18 cellular contexts compared by ENCODE assay signal in genomic region chr12:25883026-25883928, GRCh38.
A peak's percentile ranks its signal among the peaks of the same experiment; 100 is the strongest.
DNase-seq lines count a peak whose midpoint lies in the region; ATAC-seq and TF ChIP-seq lines count a peak whose summit lies in the region.
"Had no signal": no experiment of that assay in that cellular context is flagged by ENCODE, and none has a peak within 500 bp of the region (broad histone marks: within the 10 kb centered on the region; RNA-seq: fewer than 3 reads in every experiment).

No MANE protein-coding gene starts in this region.

- H3K14ac ChIP-seq in neuronal stem cell (ENCODE audit: low read length): no peak overlapping the region

- no peak overlapping the region for H3K18ac ChIP-seq in neuronal stem cell (ENCODE audit: low read length)

- no peak overlapping the region for H3K23ac ChIP-seq in neuronal stem cell (ENCODE audit: low read depth, low read length, poor library complexity)

- no peaks in the 10 kb centered on the region for H3K4me1 ChIP-seq in A673 (ENCODE audit: insufficient read depth, low read length, poor library complexity, severe bottlenecking)
- H3K4me1 ChIP-seq in neuronal stem cell (ENCODE audit: control insufficient read depth in 2 of 2, insufficient read depth in 1 of 2, low read depth in 1 of 2, low read length in 2 of 2): peaks cover 0 to 4% of the 10 kb centered on the region in 2 donors

- no peak overlapping the region for H2BK15ac ChIP-seq in neuronal stem cell (ENCODE audit: low read length)

- H3K36me3 ChIP-seq in A673 (ENCODE audit: insufficient read depth, low read length, poor library complexity, severe bottlenecking) (no peaks in the 10 kb centered on the region), neuronal stem cell (replicated peaks in 1 of 2; ENCODE audit: control insufficient read depth in 2 of 2, insufficient read depth in 2 of 2, low read length in 2 of 2) (no peaks in the 10 kb centered on the region)

- no peaks in the 10 kb centered on the region for H3K9me3 ChIP-seq in A673 (ENCODE audit: low read depth, low read length, poor library complexity, severe bottlenecking)
- no peaks in the 10 kb centered on the region for H3K9me3 ChIP-seq in neuronal stem cell (replicated peaks in 1 of 2; ENCODE audit: control insufficient read depth in 2 of 2, insufficient read depth in 1 of 2, low read depth in 1 of 2, low read length in 2 of 2)

- no peak overlapping the region for H3K4me2 ChIP-seq in neuronal stem cell (ENCODE audit: insufficient read depth, low read length, poor library complexity, severe bottlenecking)
- H3K4me2 ChIP-seq: GM23338 had no signal

- H3K27me3 ChIP-seq in A673 (replicated peaks; ENCODE audit: insufficient read depth, low read depth, low read length, poor library complexity) (no peaks in the 10 kb centered on the region), neuronal stem cell (ENCODE audit: control insufficient read depth in 3 of 3, insufficient read depth in 3 of 3, low read depth in 1 of 3, low read length in 3 of 3) (no peaks in the 10 kb centered on the region)

- H2BK12ac ChIP-seq in neuronal stem cell (ENCODE audit: low read length): no peak overlapping the region

- DNase-seq in A673 (ENCODE audit: low spot score) (peak; percentile 3), SK-N-DZ (ENCODE audit: low spot score) (peak; percentile 25), fibroblast of pulmonary artery (ENCODE audit: low read depth) (peak; percentile 5), neuronal stem cell (ENCODE audit: low spot score) (no peak), 8988T (no peak)
- DNase-seq: AML-193; Calu3; CD4-positive, alpha-beta T cell; DMS53; DND-41; EL; HCEC 1CT; IMR-90; KBM-7 had no signal

- H3K27ac ChIP-seq in A673 (ENCODE audit: low read depth, low read length, poor library complexity, severe bottlenecking) (no peak overlapping the region), neuronal stem cell (replicated peaks; ENCODE audit: low read length) (no peak overlapping the region)
- H3K27ac ChIP-seq: C4-2B had no signal

- ATAC-seq in GM21529 (IDR thresholded peaks at IDR 0.05; ENCODE audit: unreplicated experiment) (no peak), GM21825 (IDR thresholded peaks at IDR 0.05; ENCODE audit: unreplicated experiment) (no peak)

- no peak overlapping the region for H3K9ac ChIP-seq in neuronal stem cell (ENCODE audit: low read depth, low read length, poor library complexity)

- H2BK5ac ChIP-seq in neuronal stem cell (ENCODE audit: low read length): no peak overlapping the region

- POLR2A ChIA-PET in A673 (lab: Charles Lee; ENCODE audit: low non-redundant PET): no interaction called here

- CTCF ChIA-PET in A673 (lab: Charles Lee): no interaction called here

- H3K4ac ChIP-seq in neuronal stem cell (ENCODE audit: low read length): no peak overlapping the region

- intact Hi-C loops in A673 (cut with micrococcal nuclease; ENCODE audit: unreplicated experiment): no loop called here

- H3K79me1 ChIP-seq in neuronal stem cell (ENCODE audit: low read depth, low read length): no peaks in the 10 kb centered on the region

- H4K91ac ChIP-seq in neuronal stem cell (ENCODE audit: low read depth, low read length, poor library complexity): no peak overlapping the region

- no peak overlapping the region for H2AK5ac ChIP-seq in neuronal stem cell (ENCODE audit: low read depth, low read length)

- no TSS peak for BruUV-seq in A673 (replicated peaks; lab: Mats Ljungman, UMichigan)

- peak overlapping the region; percentile 79 for H2AFZ ChIP-seq in neuronal stem cell (ENCODE audit: low read length)

- WGBS in neuronal stem cell (ENCODE audit: extremely low coverage in 2 of 2, insufficient read length in 2 of 2, insufficient replicate concordance in 1 of 2), 2 donors: no CpG with 5 or more reads among the region's 10 CpGs

- no peak overlapping the region for H3K4me3 ChIP-seq in A673 (ENCODE audit: low read depth, low read length, poor library complexity, severe bottlenecking)
- no peak overlapping the region for H3K4me3 ChIP-seq in fibroblast of pulmonary artery (replicated peaks; ENCODE audit: low read depth, low read length)
- no peak overlapping the region for H3K4me3 ChIP-seq in neuronal stem cell (ENCODE audit: low read length in 2 of 2)
- H3K4me3 ChIP-seq: GM23338 had no signal

- no peak overlapping the region for H4K8ac ChIP-seq in neuronal stem cell (ENCODE audit: low read depth, low read length)

- TF ChIP-seq CTCF in A673 (conservative IDR thresholded peaks at IDR 0.05; ENCODE audit: low read depth, low read length) (no peak), fibroblast of pulmonary artery (IDR thresholded peaks at IDR 0.05; ENCODE audit: low read length, missing control alignments) (no peak)

- no peak overlapping the region for H2BK120ac ChIP-seq in neuronal stem cell (ENCODE audit: low read depth, low read length)

Comparison
In these comparisons a context has a peak if more than half of its experiments do, and no peak if none do; other contexts are left out.
1. DNase-seq: peak in A673 (single experiment), SK-N-DZ (single experiment) and fibroblast of pulmonary artery (single experiment); none in neuronal stem cell (single experiment) and 8988T (single experiment).